24 cellular contexts compared by ENCODE assay signal in the genomic region with DNA sequence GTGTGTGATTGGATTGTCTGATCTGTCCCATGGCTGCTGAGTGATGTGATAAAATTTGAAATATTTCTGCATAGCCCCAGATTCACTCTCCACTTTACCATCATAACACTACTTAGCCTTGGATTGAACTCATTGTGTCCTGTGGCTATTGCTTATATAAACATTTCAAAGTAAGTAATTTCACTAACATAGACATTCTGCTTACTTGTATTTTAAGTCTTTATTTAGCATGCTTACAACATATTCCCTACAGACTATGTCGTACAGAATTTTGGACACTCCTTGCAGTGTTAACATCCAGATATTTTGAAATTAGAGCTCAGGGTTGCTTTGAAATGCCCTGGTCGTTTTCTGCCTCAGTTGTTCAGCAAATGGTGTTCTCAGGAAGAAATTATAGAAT.
"Had no signal": no experiment of that assay in that cellular context is flagged by ENCODE, and none has a peak within 500 bp of the region (broad histone marks: within the 10 kb centered on the region; RNA-seq: fewer than 3 reads in every experiment).

No MANE protein-coding gene starts in this region.

- H3K27me3 Mint-ChIP-seq: activated naive CD8-positive, alpha-beta T cell treated with anti-CD3 and anti-CD28 coated beads for 36 hours; brain; effector memory CD8-positive, alpha-beta T cell; stimulated activated naive CD8-positive, alpha-beta T cell treated with anti-CD3 and anti-CD28 coated beads, Interleukin-15, Interleukin-2, amounts not matched to agents 100 ng/mL and 50 ng/mL, for 24 hours had no signal

- H3K4me3 Mint-ChIP-seq: activated naive CD4-positive, alpha-beta T cell treated with anti-CD3 and anti-CD28 coated beads for 36 hours; activated naive CD8-positive, alpha-beta T cell treated with anti-CD3 and anti-CD28 coated beads for 36 hours; brain; effector memory CD8-positive, alpha-beta T cell; nephron; stimulated activated naive CD8-positive, alpha-beta T cell treated with anti-CD3 and anti-CD28 coated beads, Interleukin-15, Interleukin-2, amounts not matched to agents 100 ng/mL and 50 ng/mL, for 24 hours; T-helper 2 cell treated with Interferon-gamma antibody and Interleukin-4, amounts not matched to agents 5 μg/mL and 100 μg/mL, for 36 hours had no signal

- H3K27me3 ChIP-seq: ascending aorta, foreskin keratinocyte, heart left ventricle, left lung had no signal

- ATAC-seq: effector memory CD8-positive, alpha-beta T cell; foreskin keratinocyte; heart left ventricle; lower lobe of right lung; sciatic nerve had no signal

- H3K36me3 ChIP-seq: ascending aorta, heart left ventricle, lower lobe of right lung, thoracic aorta had no signal

- H3K4me1 ChIP-seq: ascending aorta, lower lobe of right lung had no signal

- DNase-seq: activated CD4-positive, alpha-beta T cell treated with anti-CD3 and anti-CD28 coated beads for 4 hours; activated CD4-positive, alpha-beta T cell treated with anti-CD3 and anti-CD28 coated beads, Interleukin-2, amount 50 U/mL, for 4 hours; activated effector memory CD4-positive, alpha-beta T cell treated with Interleukin-2 at 50 U/mL for 16 hours; activated naive CD4-positive, alpha-beta T cell treated with anti-CD3 and anti-CD28 coated beads for 36 hours; activated naive CD8-positive, alpha-beta T cell treated with anti-CD3 and anti-CD28 coated beads for 36 hours; cortex of kidney; effector memory CD8-positive, alpha-beta T cell; foreskin keratinocyte; heart left ventricle; left lung; lower lobe of right lung; retina; stimulated activated CD4-positive, alpha-beta T cell treated with anti-CD3 and anti-CD28 coated beads, Interleukin-12 subunit alpha, Interleukin-12 subunit beta, amount 100 ng/mL, for 4 hours; stimulated activated CD4-positive, alpha-beta T cell treated with anti-CD3 and anti-CD28 coated beads, Interleukin-4, amount 100 ng/mL, for 1 hour; T-helper 1 cell; trophoblast cell had no signal

- H3K4me3 ChIP-seq: ascending aorta, heart left ventricle, left lung, lower lobe of right lung, skin epidermis, thoracic aorta had no signal

- H3K9me3 ChIP-seq: ascending aorta, heart left ventricle, left lung, lower lobe of right lung, thoracic aorta had no signal

- H3K9me3 Mint-ChIP-seq: activated naive CD4-positive, alpha-beta T cell treated with anti-CD3 and anti-CD28 coated beads for 36 hours; activated naive CD8-positive, alpha-beta T cell treated with anti-CD3 and anti-CD28 coated beads for 36 hours; brain; effector memory CD8-positive, alpha-beta T cell; nephron; stimulated activated naive CD8-positive, alpha-beta T cell treated with anti-CD3 and anti-CD28 coated beads, Interleukin-15, Interleukin-2, amounts not matched to agents 100 ng/mL and 50 ng/mL, for 24 hours; T-helper 2 cell treated with Interferon-gamma antibody and Interleukin-4, amounts not matched to agents 5 μg/mL and 100 μg/mL, for 36 hours had no signal

- H3K27ac ChIP-seq: ascending aorta, foreskin keratinocyte, heart left ventricle, left lung, lower lobe of right lung, skin epidermis, thoracic aorta had no signal

- H3K27ac Mint-ChIP-seq: activated naive CD4-positive, alpha-beta T cell treated with anti-CD3 and anti-CD28 coated beads for 36 hours; activated naive CD8-positive, alpha-beta T cell treated with anti-CD3 and anti-CD28 coated beads for 36 hours; brain; effector memory CD8-positive, alpha-beta T cell; nephron; stimulated activated naive CD8-positive, alpha-beta T cell treated with anti-CD3 and anti-CD28 coated beads, Interleukin-15, Interleukin-2, amounts not matched to agents 100 ng/mL and 50 ng/mL, for 24 hours; T-helper 2 cell treated with Interferon-gamma antibody and Interleukin-4, amounts not matched to agents 5 μg/mL and 100 μg/mL, for 36 hours had no signal
